Comparison of ENCODE assay signal across 21 cellular contexts in the genomic region with DNA sequence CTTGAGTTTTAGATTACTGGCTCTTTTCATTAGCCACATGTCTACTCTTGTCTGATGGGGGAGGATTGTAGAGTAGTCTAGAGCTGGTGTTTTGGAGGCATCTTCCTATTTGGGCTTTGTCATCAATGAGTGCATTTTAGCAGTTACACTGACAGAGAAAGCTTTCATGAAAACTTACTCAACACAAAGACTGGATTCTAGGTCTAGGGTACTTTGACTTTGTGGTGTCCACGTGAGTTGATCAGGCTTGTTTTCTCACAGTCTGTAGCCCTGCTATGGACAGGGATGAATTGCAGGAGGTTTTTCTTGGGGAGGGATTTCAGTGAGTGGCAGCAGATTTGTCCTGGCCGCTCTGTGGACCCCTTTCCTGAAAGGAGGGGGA. TPM values are rescaled to one million over a fixed set of nuclear protein-coding genes. Genes with fewer than 3 reads are reported as not detected.
A peak's percentile ranks its signal among the peaks of the same experiment; 100 is the strongest.
DNase-seq lines count a peak whose midpoint lies in the region; ATAC-seq, FAIRE-seq and TF ChIP-seq lines count a peak whose summit lies in the region.
"Had no signal": no experiment of that assay in that cellular context is flagged by ENCODE, and none has a peak within 500 bp of the region (broad histone marks: within the 10 kb centered on the region; RNA-seq: fewer than 3 reads in every experiment).

No MANE protein-coding gene starts in this region.

- no peaks in the 10 kb centered on the region for H3K9me3 ChIP-seq in adipocyte (ENCODE audit: control insufficient read depth, low read length)
- H3K9me3 ChIP-seq: upper lobe of left lung had no signal

- H3K9ac ChIP-seq in adipocyte (ENCODE audit: low read length) = no peak overlapping the region

- no peaks in the 10 kb centered on the region for H3K27me3 Mint-ChIP-seq in naive B cell

- no peak for FAIRE-seq in GM12891 (lab: Jason Lieb, UNC)
- FAIRE-seq: bronchial epithelial cell, HTR-8/SVneo had no signal

- POLR2A ChIA-PET in AG04449 (lab: Yijun Ruan, JAX) = no interaction called here

- H3K4me3 ChIP-seq in AG04449 (ENCODE audit: low read depth, low read length) (0 out of 2 replicates have a peak overlapping the region, but pooled peaks have one; percentile 4), adipocyte (ENCODE audit: low read length) (peak overlapping the region; percentile 46)
- H3K4me3 ChIP-seq: upper lobe of left lung had no signal

- H3K9me3 Mint-ChIP-seq in naive B cell = no peaks in the 10 kb centered on the region
- H3K9me3 Mint-ChIP-seq: natural killer cell had no signal

- no peak for TF ChIP-seq POLR2A in GM12891 (IDR thresholded peaks at IDR 0.05; ENCODE audit: low read depth, low read length)

- DNase-seq in AG04449 (ENCODE audit: low read depth, low spot score) (no peak), adipocyte (ENCODE audit: low read depth) (no peak), naive B cell (no peak), GM12891 (ENCODE audit: insufficient read length, low spot score) (no peak), AG08396 (ENCODE audit: low spot score) (no peak)
- DNase-seq: activated naive CD4-positive, alpha-beta T cell treated with anti-CD3 and anti-CD28 coated beads, Interleukin-2, amount 50 U/mL, for 16 hours; AML-193; DMS79 treated with DMSO at 0.1 percent for 48 hours; effector CD4-positive, alpha-beta T cell; natural killer cell; NCI-H2081 treated with DMSO at 0.1 percent for 48 hours; NCI-H748 treated with DMSO at 0.1 percent for 48 hours; right cardiac atrium; stimulated activated CD4-positive, alpha-beta T cell treated with anti-CD3 and anti-CD28 coated beads, Interleukin-4, amount 100 ng/mL, for 4 hours; T-helper 17 cell; upper lobe of left lung had no signal

- ATAC-seq in GM21423 (IDR thresholded peaks at IDR 0.05; ENCODE audit: unreplicated experiment) = peak; percentile 1
- ATAC-seq in naive B cell (ENCODE audit: low read depth in 2 of 2) = no peak
- ATAC-seq in HG03565 (IDR thresholded peaks at IDR 0.05; ENCODE audit: unreplicated experiment) = no peak
- ATAC-seq in GM18858 (IDR thresholded peaks at IDR 0.05; ENCODE audit: unreplicated experiment) = no peak
- ATAC-seq: natural killer cell, right cardiac atrium, T-helper 17 cell had no signal

- H3K27ac Mint-ChIP-seq in naive B cell = peak overlapping the region in 3 of 6 donors; percentile 60 to 79 (median 66)
- H3K27ac Mint-ChIP-seq: T-helper 17 cell had no signal

- peak overlapping the region in 7 of 8 donors; percentile 62 to 90 (median 69) for H3K4me3 Mint-ChIP-seq in naive B cell
- H3K4me3 Mint-ChIP-seq: natural killer cell, T-helper 17 cell had no signal

- TF ChIP-seq CTCF in AG04449 (IDR thresholded peaks at IDR 0.05; ENCODE audit: insufficient read depth, low read length, missing control alignments) = no peak

- H3K4me1 Mint-ChIP-seq in naive B cell = peaks cover 52 to 74% (median 68%) of the 10 kb centered on the region in 3 donors

- peaks cover 4% of the 10 kb centered on the region for H3K36me3 ChIP-seq in adipocyte (ENCODE audit: control insufficient read depth, insufficient read depth, low read length, severe bottlenecking)
- H3K36me3 ChIP-seq: upper lobe of left lung had no signal

- peaks cover 68% of the 10 kb centered on the region for H3K4me1 ChIP-seq in adipocyte (ENCODE audit: control insufficient read depth, insufficient read depth, low read length)

- no peaks in the 10 kb centered on the region for H3K27me3 ChIP-seq in adipocyte (replicated peaks; ENCODE audit: control insufficient read depth, insufficient read depth, low read length)
- H3K27me3 ChIP-seq: upper lobe of left lung had no signal

- CTCF ChIA-PET in AG04449 (lab: Yijun Ruan, JAX) = interaction anchor here (0.8 kb wide), 1 partner anchor 26 kb away, joined by 3 read pairs; no protein-coding TSS in a partner anchor

- H3K36me3 Mint-ChIP-seq in naive B cell = no peaks in the 10 kb centered on the region
- H3K36me3 Mint-ChIP-seq: natural killer cell had no signal

TF ChIP-seq in GM12891, 5 proteins besides CTCF, POLR2A, EP300 and RAD21:
- TF ChIP-seq PAX5 (IDR thresholded peaks at IDR 0.05; ENCODE audit: insufficient read depth, low read length, severe bottlenecking) (no peak), POU2F2 (IDR thresholded peaks at IDR 0.05; ENCODE audit: low read depth, low read length) (no peak), SPI1 (IDR thresholded peaks at IDR 0.05; ENCODE audit: low read depth, low read length) (no peak), TAF1 (IDR thresholded peaks at IDR 0.05; ENCODE audit: low read depth, low read length) (no peak), POLR2AphosphoS5 (IDR thresholded peaks at IDR 0.05; ENCODE audit: low read depth, low read length) (no peak)
TF ChIP-seq in GM12891: peak in this region for 0.

RNA-seq across cellular contexts. Expression of gene TRIO, which starts 6.5 kb away (rescaled TPM):
- 10 to 100 TPM in 4 of 6 donors, 1 to 10 TPM in 2; 7.3 to 16.4 (median 11.1) TPM for polyA plus RNA-seq in naive B cell (ENCODE audit: low read depth in 6 of 6)
- 24.2 TPM for polyA plus RNA-seq in GM12891 (2012; ENCODE audit: low read depth, missing spikeins)
